Comparison of ENCODE assay signal across 34 cellular contexts in the genomic region with DNA sequence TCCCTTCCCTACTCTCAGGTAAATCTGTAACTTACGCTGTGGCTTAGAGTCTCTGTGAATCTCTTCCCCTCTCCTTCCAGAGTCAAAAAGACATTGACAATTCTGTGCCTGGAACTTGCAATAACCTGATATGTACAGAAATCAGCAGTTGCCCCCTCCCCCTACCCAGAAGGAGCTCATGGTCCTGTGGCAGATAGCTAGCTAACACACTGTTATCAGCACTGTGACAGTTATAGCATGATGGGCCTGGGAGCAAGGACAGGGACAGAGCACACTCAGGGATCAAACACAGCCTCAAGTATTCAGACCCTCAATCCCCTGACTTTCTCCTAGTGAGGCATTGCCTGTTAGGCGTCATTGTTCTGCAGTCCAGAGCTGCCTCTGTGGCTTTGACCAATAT. TPM values are rescaled to one million over a fixed set of nuclear protein-coding genes. Genes with fewer than 3 reads are reported as not detected.
"Had no signal": no experiment of that assay in that cellular context is flagged by ENCODE, and none has a peak within 500 bp of the region (broad histone marks: within the 10 kb centered on the region; RNA-seq: fewer than 3 reads in every experiment).

No MANE protein-coding gene starts in this region.

- H2AFZ ChIP-seq: parathyroid adenoma had no signal

- H3K27me3 ChIP-seq: left lung, neutrophil, right lobe of liver, stomach, testis, thyroid gland, transverse colon, upper lobe of left lung, vagina had no signal

- H3K79me2 ChIP-seq: parathyroid adenoma had no signal

- H3K36me3 ChIP-seq: left lung, lower lobe of right lung, neutrophil, right lobe of liver, stomach, thyroid gland, transverse colon, upper lobe of left lung, vagina had no signal

- H3K4me3 ChIP-seq: left lung, lower lobe of right lung, psoas muscle, right lobe of liver, smooth muscle cell, stomach, testis, thyroid gland, transverse colon, upper lobe of left lung, vagina had no signal

- H3K4me1 ChIP-seq: left lung, lower lobe of right lung, parathyroid adenoma, psoas muscle, right lobe of liver, stomach, testis, thyroid gland, transverse colon, upper lobe of left lung, vagina had no signal

- H3K4me1 Mint-ChIP-seq: immature natural killer cell; naive thymus-derived CD8-positive, alpha-beta T cell; nephron; neural crest cell; stimulated activated naive B cell treated with anti-CD40 and anti-IgM and Interleukin-4, amounts not matched to agents 10 μg/mL and 1 μg/mL and 100 μg/mL, for 72 hours had no signal

- FAIRE-seq: islet of Langerhans, kidney had no signal

- H3K36me3 Mint-ChIP-seq: immature natural killer cell; naive thymus-derived CD8-positive, alpha-beta T cell; stimulated activated naive B cell treated with anti-CD40 and anti-IgM and Interleukin-4, amounts not matched to agents 10 μg/mL and 1 μg/mL and 100 μg/mL, for 72 hours had no signal

- H3K9me3 ChIP-seq: left lung, lower lobe of right lung, neutrophil, psoas muscle, right lobe of liver, stomach, testis, thyroid gland, transverse colon, upper lobe of left lung, vagina had no signal

- H3K27ac Mint-ChIP-seq: immature natural killer cell; naive thymus-derived CD8-positive, alpha-beta T cell; nephron; stimulated activated naive B cell treated with anti-CD40 and anti-IgM and Interleukin-4, amounts not matched to agents 10 μg/mL and 1 μg/mL and 100 μg/mL, for 72 hours had no signal

- H3K27me3 Mint-ChIP-seq: stimulated activated naive B cell treated with anti-CD40 and anti-IgM and Interleukin-4, amounts not matched to agents 10 μg/mL and 1 μg/mL and 100 μg/mL, for 72 hours had no signal

- ATAC-seq: left colon; left lung; lower lobe of right lung; naive thymus-derived CD8-positive, alpha-beta T cell; psoas muscle; right lobe of liver; stimulated activated naive B cell treated with anti-CD40 and anti-IgM and Interleukin-4, amounts not matched to agents 10 μg/mL and 1 μg/mL and 100 μg/mL, for 72 hours; stimulated activated naive CD8-positive, alpha-beta T cell treated with anti-CD3 and anti-CD28 coated beads, Interleukin-15, Interleukin-2, amounts not matched to agents 100 U/mL and 50 U/mL, for 24 hours had no signal

- H3K4me2 ChIP-seq: smooth muscle cell had no signal

- H3K9me3 Mint-ChIP-seq: naive thymus-derived CD8-positive, alpha-beta T cell; stimulated activated naive B cell treated with anti-CD40 and anti-IgM and Interleukin-4, amounts not matched to agents 10 μg/mL and 1 μg/mL and 100 μg/mL, for 72 hours had no signal

- H3K27ac ChIP-seq: left lung, lower lobe of right lung, neutrophil, parathyroid adenoma, psoas muscle, right lobe of liver, stomach, testis, thyroid gland, transverse colon, upper lobe of left lung, vagina had no signal

- H3K9ac ChIP-seq: parathyroid adenoma had no signal

- DNase-seq: hypothalamus; immature natural killer cell; kidney; left colon; left lung; lower lobe of right lung; mammary epithelial cell; mesenchymal stem cell; naive thymus-derived CD8-positive, alpha-beta T cell; occipital lobe; psoas muscle; right lobe of liver; stimulated activated CD4-positive, alpha-beta T cell treated with anti-CD3 and anti-CD28 coated beads, Interleukin-2, amount 100 ng/mL, for 24 hours; stimulated activated CD4-positive, alpha-beta T cell treated with anti-CD3 and anti-CD28 coated beads, Interleukin-4, amount 100 ng/mL, for 1 hour; stimulated activated naive B cell treated with anti-CD40 and anti-IgM and Interleukin-4, amounts not matched to agents 10 μg/mL and 1 μg/mL and 100 μg/mL, for 72 hours; stimulated activated naive CD8-positive, alpha-beta T cell treated with anti-CD3 and anti-CD28 coated beads, Interleukin-15, Interleukin-2, amounts not matched to agents 100 U/mL and 50 U/mL, for 24 hours; stomach; testis; thyroid gland; transverse colon; upper lobe of left lung had no signal

- H3K4me3 Mint-ChIP-seq: immature natural killer cell; naive thymus-derived CD8-positive, alpha-beta T cell; nephron; neural crest cell; stimulated activated naive B cell treated with anti-CD40 and anti-IgM and Interleukin-4, amounts not matched to agents 10 μg/mL and 1 μg/mL and 100 μg/mL, for 72 hours had no signal

RNA-seq across cellular contexts. Expression of gene MAGEA10, which starts 18.7 kb away (rescaled TPM):
- total RNA-seq: kidney; left colon; left lung; liver; lower lobe of right lung; mammary epithelial cell; mucosa of gallbladder; naive thymus-derived CD8-positive, alpha-beta T cell; neural crest cell; occipital lobe; osteocyte; posterior vena cava; psoas muscle; right lobe of liver; skeletal muscle tissue; smooth muscle cell; stomach; thyroid gland; transverse colon; upper lobe of left lung; urinary bladder; vagina had no signal
- polyA plus RNA-seq: immature natural killer cell; liver; mammary epithelial cell; naive thymus-derived CD8-positive, alpha-beta T cell; psoas muscle; smooth muscle cell; stomach; urinary bladder had no signal
